Comparison of ENCODE assay signal across 10 cellular contexts in genomic region chr5:124704594-124705284, GRCh38. TPM values are rescaled to one million over a fixed set of nuclear protein-coding genes. Genes with fewer than 3 reads are reported as not detected.
DNase-seq lines count a peak whose midpoint lies in the region; ATAC-seq and TF ChIP-seq lines count a peak whose summit lies in the region.
"Had no signal": no experiment of that assay in that cellular context is flagged by ENCODE, and none has a peak within 500 bp of the region (broad histone marks: within the 10 kb centered on the region; RNA-seq: fewer than 3 reads in every experiment).

No MANE protein-coding gene starts in this region.

- no peaks in the 10 kb centered on the region for H3K9me3 ChIP-seq in left lung
- H3K9me3 ChIP-seq in BE2C = no peaks in the 10 kb centered on the region

- no peak overlapping the region for H3K4me3 ChIP-seq in left lung
- no peak overlapping the region for H3K4me3 ChIP-seq in BE2C (ENCODE audit: low read depth, low read length)

- TF ChIP-seq CTCF in left lung (IDR thresholded peaks at IDR 0.05) (no peak), BE2C (IDR thresholded peaks at IDR 0.05; ENCODE audit: low read depth, low read length) (no peak)

- peaks cover 20 to 41% of the 10 kb centered on the region in 2 donors for H3K4me1 ChIP-seq in left lung
- H3K4me1 ChIP-seq in BE2C = peaks cover 13% of the 10 kb centered on the region

- H3K36me3 ChIP-seq in left lung = no peaks in the 10 kb centered on the region
- H3K36me3 ChIP-seq in BE2C = no peaks in the 10 kb centered on the region; the same call in 1 of the 2 replicates

- DNase-seq in left lung (no peak), HuH-7.5 (ENCODE audit: low spot score) (no peak), BE2C (no peak), SW 1271 (lab: John Stamatoyannopoulos, UW) (no peak), retina (no peak)
- DNase-seq: NCI-H1694; stimulated activated CD4-positive, alpha-beta T cell treated with anti-CD3 and anti-CD28 coated beads, Interleukin-4, amount 100 ng/mL, for 24 hours had no signal

- H3K27me3 ChIP-seq in left lung (no peaks in the 10 kb centered on the region), BE2C (no peaks in the 10 kb centered on the region)

- intact Hi-C loops in left lung (cut with DNase I) = no loop called here

- ATAC-seq in GM18861 (IDR thresholded peaks at IDR 0.05; ENCODE audit: unreplicated experiment) (peak; percentile 75), GM21737 (IDR thresholded peaks at IDR 0.05; ENCODE audit: unreplicated experiment) (peak; percentile 78), HG03469 (IDR thresholded peaks at IDR 0.05; ENCODE audit: unreplicated experiment) (peak; percentile 75), left lung (peak; percentile 15)

- H3K27ac ChIP-seq in left lung = no peak overlapping the region

RNA-seq across cellular contexts. Expression of gene ZNF608, which starts 41.7 kb away (rescaled TPM):
- 10 to 100 TPM; 21.9 to 24.0 TPM for total RNA-seq in left lung
- 70.5 TPM for polyA plus RNA-seq in BE2C (2012; ENCODE audit: insufficient read depth, insufficient read length, low read depth)

Comparison
In these comparisons a context has a peak if more than half of its experiments do, and no peak if none do; other contexts are left out.
1. ATAC-seq: peak in every context shown above with its lines; median percentile 78 in GM21737; 75 in GM18861; 75 in HG03469; 15 in left lung.